Comparison of ENCODE assay signal across 1 cellular context in the genomic region with DNA sequence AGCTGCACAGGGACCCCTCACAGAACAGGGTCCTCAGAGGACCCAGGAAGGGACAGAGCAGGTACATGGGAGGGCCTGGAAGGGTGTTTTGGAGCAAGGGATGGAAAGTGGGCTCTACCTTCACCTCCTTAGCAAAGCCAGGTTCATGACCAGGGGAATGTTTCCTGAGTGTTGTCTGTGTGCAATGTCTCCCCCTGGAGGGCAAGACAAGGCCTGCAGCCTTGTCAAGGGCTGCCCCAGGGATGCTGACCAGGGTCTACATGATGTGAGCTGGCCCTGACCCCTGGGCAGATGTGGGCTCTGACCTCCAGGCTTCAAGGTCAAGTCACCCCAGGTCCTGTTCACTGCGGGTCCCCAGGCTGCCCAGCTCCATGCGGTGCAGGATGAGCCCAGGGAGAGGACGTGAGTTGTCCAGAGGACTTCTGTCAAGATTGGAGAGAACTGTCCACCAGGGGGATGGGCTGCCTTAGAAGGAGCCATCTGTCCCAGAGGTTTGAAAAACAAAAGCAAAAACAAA.
TF ChIP-seq lines count a peak whose summit lies in the region.

No MANE protein-coding gene starts in this region.

TF ChIP-seq in HCT116, 20 proteins besides CTCF, POLR2A, EP300 and RAD21 (continued from another document):
- TF ChIP-seq ZFX (IDR thresholded peaks at IDR 0.05) (no peak), TCF7L2 (IDR thresholded peaks at IDR 0.05; ENCODE audit: borderline replicate concordance, extremely low read depth, insufficient read depth, insufficient read length) (no peak), SP1 (IDR thresholded peaks at IDR 0.05; ENCODE audit: low read depth) (no peak), MAX (IDR thresholded peaks at IDR 0.05) (no peak)
